ENCODE assay signal across 25 cellular contexts in the genomic region with DNA sequence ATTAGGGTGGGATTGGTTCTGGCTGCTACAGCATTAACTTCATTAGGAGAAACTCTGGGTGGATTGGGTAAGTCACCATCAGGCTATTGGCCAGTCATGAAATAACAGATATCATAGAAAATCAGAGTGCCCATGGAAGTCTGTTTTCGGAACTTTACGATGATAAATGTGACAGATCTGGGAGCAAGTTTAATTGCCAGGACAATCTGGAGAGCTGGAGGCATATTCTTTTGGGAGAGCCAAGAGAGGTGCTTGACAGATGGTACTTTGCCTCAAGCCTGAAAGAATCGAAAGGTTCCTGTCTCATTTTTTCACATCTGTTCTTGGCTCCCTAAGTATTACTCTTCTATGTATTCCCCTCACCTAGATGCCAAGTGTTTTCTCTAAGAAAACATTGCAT.
DNase-seq lines count a peak whose midpoint lies in the region; ATAC-seq and TF ChIP-seq lines count a peak whose summit lies in the region.
"Had no signal": no experiment of that assay in that cellular context is flagged by ENCODE, and none has a peak within 500 bp of the region (broad histone marks: within the 10 kb centered on the region; RNA-seq: fewer than 3 reads in every experiment).

No MANE protein-coding gene starts in this region.

- no peak overlapping the region for H3K4me3 ChIP-seq in breast epithelium

- ATAC-seq in HG02970 (IDR thresholded peaks at IDR 0.05; ENCODE audit: low FRiP score, unreplicated experiment), result no peak
- ATAC-seq: HepG2, Panc1 had no signal

- H3K27me3 ChIP-seq in breast epithelium, result no peaks in the 10 kb centered on the region
- H3K27me3 ChIP-seq: BE2C had no signal

- TF ChIP-seq POLR2A in breast epithelium (IDR thresholded peaks at IDR 0.05), result no peak

- H3K27ac ChIP-seq in breast epithelium, result no peak overlapping the region
- H3K27ac ChIP-seq: RWPE1 had no signal

- no peaks in the 10 kb centered on the region for H3K9me3 ChIP-seq in breast epithelium
- H3K9me3 ChIP-seq: BE2C had no signal

- TF ChIP-seq CTCF in breast epithelium (IDR thresholded peaks at IDR 0.05), result no peak

- H3K36me3 ChIP-seq in breast epithelium, result no peaks in the 10 kb centered on the region
- H3K36me3 ChIP-seq: BE2C had no signal

- H3K4me1 ChIP-seq in breast epithelium, result no peaks in the 10 kb centered on the region
- H3K4me1 ChIP-seq: BE2C had no signal

- DNase-seq in DMS 273 (lab: John Stamatoyannopoulos, UW; ENCODE audit: unreplicated experiment), result peak; percentile 49
- DNase-seq in NCI-H2171 (lab: John Stamatoyannopoulos, UW), result peak; percentile 89
- peak; percentile 74 for DNase-seq in NCI-H69 (lab: John Stamatoyannopoulos, UW)
- peak; percentile 56 for DNase-seq in cerebellum (ENCODE audit: low spot score)
- DNase-seq in breast epithelium (ENCODE audit: low spot score in 2 of 2), result no peak
- no peak for DNase-seq in amniotic stem cell (lab: John Stamatoyannopoulos, UW)
- DNase-seq in NCI-H748 (lab: John Stamatoyannopoulos, UW; ENCODE audit: unreplicated experiment), result no peak
- DNase-seq: 8988T; ACHN; BE2C; CD8-positive, alpha-beta memory T cell; DMS153; DND-41; HCEC 1CT; Karpas-422; NCI-H1092; NCI-H1417 treated with DMSO at 0.1 percent for 48 hours; NCI-H187 treated with DMSO at 0.1 percent for 48 hours; NCI-H774; SHP77; SW 1271 had no signal

- intact Hi-C loops in breast epithelium (cut with DNase I; ENCODE audit: low total_unique reads), result no loop called here

Comparison
In these comparisons a context has a peak if more than half of its experiments do, and no peak if none do; other contexts are left out.
1. DNase-seq: peak in DMS 273 (single experiment), NCI-H2171 (single experiment), NCI-H69 (single experiment) and cerebellum (single experiment); none in breast epithelium (0 of 2), amniotic stem cell (single experiment) and NCI-H748 (single experiment).